Comparison of ENCODE assay signal across 8 cellular contexts in the genomic region with DNA sequence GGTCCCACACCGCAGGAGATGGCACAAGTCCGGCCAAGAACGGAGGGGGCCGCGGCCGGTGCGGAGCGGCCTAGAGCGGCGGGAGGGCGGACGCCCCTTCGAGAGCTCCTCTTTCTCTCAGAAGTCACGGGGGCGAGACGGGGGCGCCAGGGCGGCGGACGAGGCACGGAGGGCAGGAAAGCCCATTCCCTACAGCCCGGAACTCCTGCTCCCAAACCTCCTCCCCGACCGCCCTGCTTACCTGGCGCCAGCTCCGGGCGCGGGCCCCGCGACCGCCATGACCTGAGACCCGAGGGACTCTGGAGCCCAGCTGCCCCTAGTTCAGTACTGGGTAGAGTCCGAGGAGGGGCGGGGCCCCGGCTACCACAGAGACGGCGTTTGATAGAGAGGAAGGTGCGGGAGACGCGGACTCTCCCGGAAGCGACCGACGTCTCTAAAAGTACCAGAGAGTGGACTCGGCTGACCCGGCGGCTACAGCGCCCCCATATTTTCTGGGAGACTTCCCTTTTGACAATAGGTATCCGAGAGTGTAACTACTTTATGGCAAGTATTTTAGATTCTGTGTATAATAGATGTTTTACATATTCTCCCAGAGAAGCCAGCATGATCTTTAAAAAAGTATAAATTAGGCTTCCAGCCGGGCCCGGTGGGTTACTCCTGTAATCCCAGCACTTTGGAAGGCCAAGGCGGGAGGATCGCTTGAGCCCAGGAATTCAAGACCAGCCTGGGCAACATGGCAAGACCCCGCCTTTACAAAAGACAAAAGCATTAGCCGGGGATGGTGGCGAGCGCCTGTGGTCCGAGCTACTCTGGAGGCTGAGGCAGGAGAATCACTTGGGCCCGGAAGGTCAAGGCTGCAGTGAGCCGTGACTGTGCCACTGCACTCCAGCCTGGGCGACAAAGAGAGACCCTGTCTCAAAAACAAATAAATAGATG. TPM values are rescaled to one million over a fixed set of nuclear protein-coding genes. Genes with fewer than 3 reads are reported as not detected.
A peak's percentile ranks its signal among the peaks of the same experiment; 100 is the strongest.
DNase-seq lines count a peak whose midpoint lies in the region; ATAC-seq and TF ChIP-seq lines count a peak whose summit lies in the region.

A gene (minus strand): TSS at position 301 of the 936 bp plus-strand sequence. CDS start 22 bp downstream, at position 279.

- H3K4me2 ChIP-seq in SU-DHL-6 (ENCODE audit: low read depth, low read length, poor library complexity, severe bottlenecking): peak within 1 kb of the TSS; percentile 77
- H3K4me2 ChIP-seq in parathyroid adenoma (ENCODE audit: low read length): peak within 1 kb of the TSS; percentile 88

- H3K4me3 ChIP-seq in SU-DHL-6 (ENCODE audit: insufficient read depth, low read length, poor library complexity, severe bottlenecking): peak within 1 kb of the TSS; percentile 76
- H3K4me3 ChIP-seq in parathyroid adenoma (ENCODE audit: low read depth, low read length): peak within 1 kb of the TSS; percentile 82
- peak within 1 kb of the TSS; percentile 66 to 87 (median 84) for H3K4me3 ChIP-seq in tibial nerve

- TF ChIP-seq CTCF in GM12872 (IDR thresholded peaks at IDR 0.05; ENCODE audit: insufficient read depth, low read depth, low read length): peak; percentile 56
- peak; percentile 87 for TF ChIP-seq CTCF in SU-DHL-6 (IDR thresholded peaks at IDR 0.05; ENCODE audit: insufficient read depth, low read length, poor library complexity, severe bottlenecking)
- peak; percentile 52 for TF ChIP-seq CTCF in parathyroid adenoma (IDR thresholded peaks at IDR 0.05)
- TF ChIP-seq CTCF in tibial nerve (IDR thresholded peaks at IDR 0.05): peak in 3 of 5 experiments; percentile 40 to 68 (median 50)

- H3K27me3 Mint-ChIP-seq in activated naive CD8-positive, alpha-beta T cell treated with anti-CD3 and anti-CD28 coated beads, Interleukin-2, amount 10 ng/mL, durations not matched to agents 7 days and 5 days: no peaks in the 10 kb centered on the region

- POLR2A ChIA-PET in activated naive CD8-positive, alpha-beta T cell treated with anti-CD3 and anti-CD28 coated beads, Interleukin-2, amount 10 ng/mL, durations not matched to agents 7 days and 5 days (lab: Charles Lee): interaction anchor here (0.7 to 1.1 kb wide), 2 partner anchors 62 to 99 kb away, joined by 3 read pairs; no protein-coding TSS in a partner anchor

- H3K27me3 ChIP-seq in SU-DHL-6 (ENCODE audit: low read length) (no peaks in the 10 kb centered on the region), parathyroid adenoma (ENCODE audit: control insufficient read depth, insufficient read depth, low read length) (no peaks in the 10 kb centered on the region), tibial nerve (no peaks in the 10 kb centered on the region)

- H3K4me3 Mint-ChIP-seq in activated naive CD8-positive, alpha-beta T cell treated with anti-CD3 and anti-CD28 coated beads, Interleukin-2, amount 10 ng/mL, durations not matched to agents 7 days and 5 days: peak within 1 kb of the TSS; percentile 99

- 12 to 14% methylated on average over 54 to 55 of the region's 61 CpGs for WGBS in tibial nerve, 2 donors

- H4K20me1 ChIP-seq in SU-DHL-6 (ENCODE audit: low read depth, low read length): no peaks in the 10 kb centered on the region

- TF ChIP-seq POLR2A in tibial nerve (IDR thresholded peaks at IDR 0.05): peak in 1 of 2 donors; percentile 41

- H3K9me2 ChIP-seq in SU-DHL-6 (replicated peaks; ENCODE audit: insufficient read depth, low read length): no peaks in the 10 kb centered on the region

- H3K4me1 Mint-ChIP-seq in activated naive CD8-positive, alpha-beta T cell treated with anti-CD3 and anti-CD28 coated beads, Interleukin-2, amount 10 ng/mL, durations not matched to agents 7 days and 5 days: peaks cover 17% of the 10 kb centered on the region

- peak within 1 kb of the TSS; percentile 98 for H2AFZ ChIP-seq in SU-DHL-6 (ENCODE audit: low read depth, low read length, severe bottlenecking)
- H2AFZ ChIP-seq in parathyroid adenoma: peak within 1 kb of the TSS; percentile 82

- H3F3A ChIP-seq in SU-DHL-6 (ENCODE audit: insufficient read depth): peaks cover 6% of the 10 kb centered on the region; the same call in 1 of the 2 replicates

- H3K9me3 ChIP-seq in SU-DHL-6 (ENCODE audit: insufficient read depth, low read length): no peaks in the 10 kb centered on the region
- H3K9me3 ChIP-seq in parathyroid adenoma (ENCODE audit: control insufficient read depth, low read length): no peaks in the 10 kb centered on the region
- no peaks in the 10 kb centered on the region for H3K9me3 ChIP-seq in tibial nerve

- intact Hi-C loops in Right ventricle myocardium inferior (cut with DNase I): no loop called here

- H3K4me1 ChIP-seq in parathyroid adenoma: peaks cover 2% of the 10 kb centered on the region
- peaks cover 0 to 24% (median 4%) of the 10 kb centered on the region in 4 donors for H3K4me1 ChIP-seq in tibial nerve

- TF ChIP-seq EP300 in tibial nerve (IDR thresholded peaks at IDR 0.05): peak; percentile 60 to 77

- H3K36me3 ChIP-seq in SU-DHL-6 (ENCODE audit: low read length): no peaks in the 10 kb centered on the region
- H3K36me3 ChIP-seq in parathyroid adenoma (ENCODE audit: control insufficient read depth, insufficient read depth, low read length): no peaks in the 10 kb centered on the region
- peaks cover 0 to 14% (median 2%) of the 10 kb centered on the region in 3 donors for H3K36me3 ChIP-seq in tibial nerve

- DNase-seq in NCI-H1105 (lab: John Stamatoyannopoulos, UW) (peak; percentile 94), Right ventricle myocardium inferior (ENCODE audit: missing footprints) (peak; percentile 96), tibial nerve (ENCODE audit: low spot score in 2 of 2) (peak; percentile 89 to 94)
- DNase-seq in activated naive CD8-positive, alpha-beta T cell treated with anti-CD3 and anti-CD28 coated beads, Interleukin-2, amount 10 ng/mL, durations not matched to agents 7 days and 5 days: peak; percentile 83

- H3K27ac Mint-ChIP-seq in activated naive CD8-positive, alpha-beta T cell treated with anti-CD3 and anti-CD28 coated beads, Interleukin-2, amount 10 ng/mL, durations not matched to agents 7 days and 5 days: peak within 1 kb of the TSS; percentile 96

- ATAC-seq in HG02642 (IDR thresholded peaks at IDR 0.05; ENCODE audit: poor library complexity, unreplicated experiment): peak; percentile 98
- ATAC-seq in activated naive CD8-positive, alpha-beta T cell treated with anti-CD3 and anti-CD28 coated beads, Interleukin-2, amount 10 ng/mL, durations not matched to agents 7 days and 5 days (ENCODE audit: low read depth): peak; percentile 94
- peak; percentile 100 for ATAC-seq in Right ventricle myocardium inferior

- peak within 1 kb of the TSS; percentile 54 for H3K27ac ChIP-seq in SU-DHL-6 (ENCODE audit: low read depth, low read length)
- H3K27ac ChIP-seq in parathyroid adenoma: peak within 1 kb of the TSS; percentile 47
- H3K27ac ChIP-seq in tibial nerve: peak within 1 kb of the TSS; percentile 71 to 92 (median 88)

- H3K36me3 Mint-ChIP-seq in activated naive CD8-positive, alpha-beta T cell treated with anti-CD3 and anti-CD28 coated beads, Interleukin-2, amount 10 ng/mL, durations not matched to agents 7 days and 5 days: peaks cover 3% of the 10 kb centered on the region

- H3K79me2 ChIP-seq in SU-DHL-6 (ENCODE audit: insufficient read depth, low read length): peaks cover 18% of the 10 kb centered on the region
- H3K79me2 ChIP-seq in parathyroid adenoma: no peaks in the 10 kb centered on the region

- H3K9ac ChIP-seq in SU-DHL-6 (ENCODE audit: low read length): peak within 1 kb of the TSS; percentile 74
- no peak within 1 kb of the TSS for H3K9ac ChIP-seq in parathyroid adenoma

- H3K9me3 Mint-ChIP-seq in activated naive CD8-positive, alpha-beta T cell treated with anti-CD3 and anti-CD28 coated beads, Interleukin-2, amount 10 ng/mL, durations not matched to agents 7 days and 5 days: no peaks in the 10 kb centered on the region

RNA-seq across cellular contexts. Expression of the gene that starts here (rescaled TPM):
- 10 to 100 TPM; 70.4 TPM for total RNA-seq in activated naive CD8-positive, alpha-beta T cell treated with anti-CD3 and anti-CD28 coated beads, Interleukin-2, amount 10 ng/mL, durations not matched to agents 7 days and 5 days
- 20.8 TPM for total RNA-seq in Right ventricle myocardium inferior
- total RNA-seq in tibial nerve: 10 to 100 TPM; 66.0 to 80.6 (median 73.3) TPM

Comparison
In these comparisons a context has a peak if more than half of its experiments do, and no peak if none do; other contexts are left out.
1. Peak in every context shown above with its lines: DNase-seq, ATAC-seq, H3K4me3 ChIP-seq and H3K27ac ChIP-seq.